Comparison of ENCODE assay signal across 38 cellular contexts in genomic region chr7:155625557-155625956, GRCh38.
"Had no signal": no experiment of that assay in that cellular context is flagged by ENCODE, and none has a peak within 500 bp of the region (broad histone marks: within the 10 kb centered on the region; RNA-seq: fewer than 3 reads in every experiment).

No MANE protein-coding gene starts in this region.

- H3K4me3 Mint-ChIP-seq: activated B cell treated with CpG ODN at 0.5 μM for 24 hours; activated CD4-positive, alpha-beta memory T cell treated with anti-CD3 and anti-CD28 coated beads for 36 hours; activated CD4-positive, alpha-beta T cell treated with anti-CD3 and anti-CD28 coated beads, Interleukin-2, amount 10 ng/mL, durations not matched to agents 24 days and 14 days; activated CD8-positive, alpha-beta T cell treated with anti-CD3 and anti-CD28 coated beads for 36 hours; activated naive CD4-positive, alpha-beta T cell treated with anti-CD3 and anti-CD28 coated beads for 36 hours; activated naive CD8-positive, alpha-beta T cell treated with anti-CD3 and anti-CD28 coated beads for 36 hours; activated T-cell treated with anti-CD3 and anti-CD28 coated beads, Interleukin-2, amount 50 U/mL, for 4 hours; activated T-cell treated with anti-CD3 and anti-CD28 coated beads, Interleukin-2, amount 50 U/mL, for 72 hours; activated T-helper 1 cell treated with anti-CD3 and anti-CD28 coated beads, Interleukin-12 subunit alpha, Interleukin-12 subunit beta, Interleukin-2, Interleukin-4 antibody, amounts not matched to agents 30 ng/mL and 10 ng/mL and 1 ng/mL, durations not matched to agents 14 hours and 24 hours and 36 hours; activated T-helper 17 cell treated with anti-CD3 and anti-CD28 coated beads, Interleukin-2, amount 50 U/mL, for 72 hours; central memory CD8-positive, alpha-beta T cell; T-helper 1 cell treated with Interleukin-12 subunit alpha and Interleukin-12 subunit beta and Interleukin-4 antibody, amounts not matched to agents 30 μg/mL and 1 μg/mL, for 36 hours; T-helper 2 cell treated with Interferon-gamma antibody and Interleukin-4, amounts not matched to agents 5 μg/mL and 100 μg/mL, for 36 hours had no signal

- H3K36me3 ChIP-seq: adrenal gland, brain microvascular endothelial cell, breast epithelium had no signal

- H3K4me3 ChIP-seq: adrenal gland, body of pancreas, breast epithelium had no signal

- ATAC-seq: activated CD8-positive, alpha-beta T cell treated with anti-CD3 and anti-CD28 coated beads for 36 hours; activated naive CD4-positive, alpha-beta T cell treated with anti-CD3 and anti-CD28 coated beads, Interleukin-2, amount 50 U/mL, for 72 hours; activated T-cell treated with anti-CD3 and anti-CD28 coated beads, Interleukin-2, amount 50 U/mL, for 4 hours; activated T-cell treated with anti-CD3 and anti-CD28 coated beads, Interleukin-2, amount 50 U/mL, for 72 hours; activated T-helper 17 cell treated with anti-CD3 and anti-CD28 coated beads, Interleukin-2, amount 50 U/mL, for 72 hours; body of pancreas had no signal

- H3K27ac ChIP-seq: adrenal gland, body of pancreas, brain microvascular endothelial cell, breast epithelium, VCaP had no signal

- FAIRE-seq: astrocyte, TTC549 had no signal

- DNase-seq: activated B cell treated with CpG ODN at 0.5 μM for 24 hours; activated CD4-positive, alpha-beta memory T cell treated with anti-CD3 and anti-CD28 coated beads for 36 hours; activated CD4-positive, alpha-beta T cell treated with anti-CD3 and anti-CD28 coated beads for 4 hours; activated CD4-positive, alpha-beta T cell treated with anti-CD3 and anti-CD28 coated beads, Interleukin-2, amount 10 ng/mL, durations not matched to agents 24 days and 14 days; activated CD4-positive, alpha-beta T cell treated with anti-CD3 and anti-CD28 coated beads, Interleukin-2, amount 50 U/mL, for 1 hour; activated CD4-positive, alpha-beta T cell treated with anti-CD3 and anti-CD28 coated beads, Interleukin-2, amount 50 U/mL, for 4 hours; activated CD4-positive, CD25-positive, alpha-beta regulatory T cell treated with anti-CD3 and anti-CD28 coated beads, Interleukin-2, amount 50 U/mL, for 72 hours; activated CD8-positive, alpha-beta memory T cell treated with anti-CD3 and anti-CD28 coated beads, Interleukin-2, amount 50 U/mL, for 4 hours; activated CD8-positive, alpha-beta T cell treated with anti-CD3 and anti-CD28 coated beads for 36 hours; activated effector memory CD4-positive, alpha-beta T cell treated with anti-CD3 and anti-CD28 coated beads, Interleukin-2, amount 50 U/mL, for 16 hours; activated gamma-delta T cell treated with Interleukin-2 at 50 U/mL for 16 hours; activated naive CD4-positive, alpha-beta T cell; activated naive CD4-positive, alpha-beta T cell treated with anti-CD3 and anti-CD28 coated beads for 36 hours; activated naive CD4-positive, alpha-beta T cell treated with anti-CD3 and anti-CD28 coated beads, Interleukin-2, amount 50 U/mL, for 16 hours; activated naive CD8-positive, alpha-beta T cell treated with anti-CD3 and anti-CD28 coated beads for 36 hours; activated T-cell treated with anti-CD3 and anti-CD28 coated beads for 4 hours; activated T-cell treated with anti-CD3 and anti-CD28 coated beads, Interleukin-2, amount 50 U/mL, for 1 hour; activated T-cell treated with anti-CD3 and anti-CD28 coated beads, Interleukin-2, amount 50 U/mL, for 4 hours; activated T-cell treated with anti-CD3 and anti-CD28 coated beads, Interleukin-2, amount 50 U/mL, for 72 hours; adrenal gland; amniotic stem cell; aorta; brain microvascular endothelial cell; cerebellar nuclear complex; T-helper 1 cell; T-helper 2 cell; T-helper 9 cell had no signal

- H3K27me3 ChIP-seq: adrenal gland, body of pancreas, brain microvascular endothelial cell, breast epithelium had no signal

- H3K4me1 ChIP-seq: adrenal gland, body of pancreas, breast epithelium had no signal

- H3K27ac Mint-ChIP-seq: activated B cell treated with CpG ODN at 0.5 μM for 24 hours; activated CD4-positive, alpha-beta memory T cell treated with anti-CD3 and anti-CD28 coated beads for 36 hours; activated CD4-positive, alpha-beta T cell treated with anti-CD3 and anti-CD28 coated beads, Interleukin-2, amount 10 ng/mL, durations not matched to agents 24 days and 14 days; activated CD8-positive, alpha-beta T cell treated with anti-CD3 and anti-CD28 coated beads for 36 hours; activated naive CD4-positive, alpha-beta T cell treated with anti-CD3 and anti-CD28 coated beads for 36 hours; activated naive CD4-positive, alpha-beta T cell treated with anti-CD3 and anti-CD28 coated beads, Interleukin-2, amount 50 U/mL, for 72 hours; activated naive CD8-positive, alpha-beta T cell treated with anti-CD3 and anti-CD28 coated beads for 36 hours; activated T-cell treated with anti-CD3 and anti-CD28 coated beads, Interleukin-2, amount 50 U/mL, for 72 hours; activated T-helper 1 cell treated with anti-CD3 and anti-CD28 coated beads, Interleukin-12 subunit alpha, Interleukin-12 subunit beta, Interleukin-2, Interleukin-4 antibody, amounts not matched to agents 30 ng/mL and 10 ng/mL and 1 ng/mL, durations not matched to agents 14 hours and 24 hours and 36 hours; activated T-helper 17 cell treated with anti-CD3 and anti-CD28 coated beads, Interleukin-2, amount 50 U/mL, for 72 hours; T-helper 1 cell treated with Interleukin-12 subunit alpha and Interleukin-12 subunit beta and Interleukin-4 antibody, amounts not matched to agents 30 μg/mL and 1 μg/mL, for 36 hours; T-helper 2 cell treated with Interferon-gamma antibody and Interleukin-4, amounts not matched to agents 5 μg/mL and 100 μg/mL, for 36 hours had no signal

- H3K9me3 Mint-ChIP-seq: central memory CD8-positive, alpha-beta T cell had no signal

- H3K4me1 Mint-ChIP-seq: activated T-helper 17 cell treated with anti-CD3 and anti-CD28 coated beads, Interleukin-2, amount 50 U/mL, for 72 hours had no signal
